1 cellular context compared by ENCODE assay signal in the genomic region with DNA sequence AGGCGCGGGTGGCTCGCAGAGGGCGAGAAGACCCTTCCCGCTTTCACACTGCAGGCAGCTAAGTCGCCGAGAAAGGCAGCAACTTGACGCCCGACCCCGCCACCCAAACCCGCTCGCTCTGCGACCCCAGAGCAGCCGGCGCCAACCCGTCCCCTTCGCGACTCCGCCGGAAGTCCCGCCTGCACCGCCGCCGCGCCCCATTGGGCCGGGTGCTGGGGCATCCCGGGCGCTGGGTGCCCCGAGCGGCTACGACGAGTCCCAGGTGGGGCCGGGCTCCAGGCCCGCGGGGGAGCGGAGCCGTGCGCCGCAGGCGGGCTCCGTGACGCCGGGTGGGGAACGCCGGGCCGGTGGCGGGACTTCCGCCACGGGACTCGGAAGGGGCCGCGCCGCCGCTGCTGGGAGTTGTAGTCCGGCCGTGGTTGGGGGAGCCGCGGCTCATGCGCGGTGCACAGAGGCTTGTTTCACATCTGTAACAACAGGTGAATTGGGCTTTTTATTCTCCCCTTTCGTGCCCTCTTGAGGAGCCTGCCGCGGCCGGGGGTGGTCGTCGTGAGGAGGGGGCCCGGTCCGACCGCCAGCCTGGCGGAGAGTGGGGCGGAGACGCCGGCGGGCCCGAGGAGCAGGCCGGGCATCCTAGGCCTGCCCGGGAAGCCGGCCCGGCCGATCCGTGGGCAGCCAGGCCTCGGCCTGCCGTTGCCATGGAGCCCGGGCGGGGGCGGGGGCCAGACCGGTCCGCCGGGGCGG.
TF ChIP-seq lines count a peak whose summit lies in the region.

A gene with protein sequence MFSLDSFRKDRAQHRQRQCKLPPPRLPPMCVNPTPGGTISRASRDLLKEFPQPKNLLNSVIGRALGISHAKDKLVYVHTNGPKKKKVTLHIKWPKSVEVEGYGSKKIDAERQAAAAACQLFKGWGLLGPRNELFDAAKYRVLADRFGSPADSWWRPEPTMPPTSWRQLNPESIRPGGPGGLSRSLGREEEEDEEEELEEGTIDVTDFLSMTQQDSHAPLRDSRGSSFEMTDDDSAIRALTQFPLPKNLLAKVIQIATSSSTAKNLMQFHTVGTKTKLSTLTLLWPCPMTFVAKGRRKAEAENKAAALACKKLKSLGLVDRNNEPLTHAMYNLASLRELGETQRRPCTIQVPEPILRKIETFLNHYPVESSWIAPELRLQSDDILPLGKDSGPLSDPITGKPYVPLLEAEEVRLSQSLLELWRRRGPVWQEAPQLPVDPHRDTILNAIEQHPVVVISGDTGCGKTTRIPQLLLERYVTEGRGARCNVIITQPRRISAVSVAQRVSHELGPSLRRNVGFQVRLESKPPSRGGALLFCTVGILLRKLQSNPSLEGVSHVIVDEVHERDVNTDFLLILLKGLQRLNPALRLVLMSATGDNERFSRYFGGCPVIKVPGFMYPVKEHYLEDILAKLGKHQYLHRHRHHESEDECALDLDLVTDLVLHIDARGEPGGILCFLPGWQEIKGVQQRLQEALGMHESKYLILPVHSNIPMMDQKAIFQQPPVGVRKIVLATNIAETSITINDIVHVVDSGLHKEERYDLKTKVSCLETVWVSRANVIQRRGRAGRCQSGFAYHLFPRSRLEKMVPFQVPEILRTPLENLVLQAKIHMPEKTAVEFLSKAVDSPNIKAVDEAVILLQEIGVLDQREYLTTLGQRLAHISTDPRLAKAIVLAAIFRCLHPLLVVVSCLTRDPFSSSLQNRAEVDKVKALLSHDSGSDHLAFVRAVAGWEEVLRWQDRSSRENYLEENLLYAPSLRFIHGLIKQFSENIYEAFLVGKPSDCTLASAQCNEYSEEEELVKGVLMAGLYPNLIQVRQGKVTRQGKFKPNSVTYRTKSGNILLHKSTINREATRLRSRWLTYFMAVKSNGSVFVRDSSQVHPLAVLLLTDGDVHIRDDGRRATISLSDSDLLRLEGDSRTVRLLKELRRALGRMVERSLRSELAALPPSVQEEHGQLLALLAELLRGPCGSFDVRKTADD (plus strand): TSS at position 405 of the 744 bp plus-strand sequence. CDS start 7,546 bp downstream, outside the sequence.

TF ChIP-seq in HepG2, 621 proteins besides CTCF, POLR2A, EP300 and RAD21 (continued from another document and continues in another):
- TF ChIP-seq, protein P1, sequence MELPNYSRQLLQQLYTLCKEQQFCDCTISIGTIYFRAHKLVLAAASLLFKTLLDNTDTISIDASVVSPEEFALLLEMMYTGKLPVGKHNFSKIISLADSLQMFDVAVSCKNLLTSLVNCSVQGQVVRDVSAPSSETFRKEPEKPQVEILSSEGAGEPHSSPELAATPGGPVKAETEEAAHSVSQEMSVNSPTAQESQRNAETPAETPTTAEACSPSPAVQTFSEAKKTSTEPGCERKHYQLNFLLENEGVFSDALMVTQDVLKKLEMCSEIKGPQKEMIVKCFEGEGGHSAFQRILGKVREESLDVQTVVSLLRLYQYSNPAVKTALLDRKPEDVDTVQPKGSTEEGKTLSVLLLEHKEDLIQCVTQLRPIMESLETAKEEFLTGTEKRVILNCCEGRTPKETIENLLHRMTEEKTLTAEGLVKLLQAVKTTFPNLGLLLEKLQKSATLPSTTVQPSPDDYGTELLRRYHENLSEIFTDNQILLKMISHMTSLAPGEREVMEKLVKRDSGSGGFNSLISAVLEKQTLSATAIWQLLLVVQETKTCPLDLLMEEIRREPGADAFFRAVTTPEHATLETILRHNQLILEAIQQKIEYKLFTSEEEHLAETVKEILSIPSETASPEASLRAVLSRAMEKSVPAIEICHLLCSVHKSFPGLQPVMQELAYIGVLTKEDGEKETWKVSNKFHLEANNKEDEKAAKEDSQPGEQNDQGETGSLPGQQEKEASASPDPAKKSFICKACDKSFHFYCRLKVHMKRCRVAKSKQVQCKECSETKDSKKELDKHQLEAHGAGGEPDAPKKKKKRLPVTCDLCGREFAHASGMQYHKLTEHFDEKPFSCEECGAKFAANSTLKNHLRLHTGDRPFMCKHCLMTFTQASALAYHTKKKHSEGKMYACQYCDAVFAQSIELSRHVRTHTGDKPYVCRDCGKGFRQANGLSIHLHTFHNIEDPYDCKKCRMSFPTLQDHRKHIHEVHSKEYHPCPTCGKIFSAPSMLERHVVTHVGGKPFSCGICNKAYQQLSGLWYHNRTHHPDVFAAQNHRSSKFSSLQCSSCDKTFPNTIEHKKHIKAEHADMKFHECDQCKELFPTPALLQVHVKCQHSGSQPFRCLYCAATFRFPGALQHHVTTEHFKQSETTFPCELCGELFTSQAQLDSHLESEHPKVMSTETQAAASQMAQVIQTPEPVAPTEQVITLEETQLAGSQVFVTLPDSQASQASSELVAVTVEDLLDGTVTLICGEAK (IDR thresholded peaks at IDR 0.05), result no peak
- TF ChIP-seq, protein P1 (CRISPR knock-in tag; IDR thresholded peaks at IDR 0.05), result peak; percentile 29; the same call in 1 of the 2 replicates
- TF ChIP-seq CBFB (CRISPR knock-in tag; IDR thresholded peaks at IDR 0.05) (peak; percentile 54; the same call in 1 of the 2 replicates), ARNTL (CRISPR knock-in tag; IDR thresholded peaks at IDR 0.05) (no peak), FOXK2 (IDR thresholded peaks at IDR 0.05) (no peak), ZNF761 (CRISPR knock-in tag; conservative IDR thresholded peaks at IDR 0.05) (0 out of 2 replicates have a peak, but pooled peaks have one; percentile 15), HNRNPLL (IDR thresholded peaks at IDR 0.05; ENCODE audit: low read depth, low read length, poor library complexity, severe bottlenecking) (peak; percentile 72), BRCA1 (CRISPR knock-in tag; IDR thresholded peaks at IDR 0.05) (peak; percentile 71; the same call in 1 of the 2 replicates), TCF7 (IDR thresholded peaks at IDR 0.05; ENCODE audit: low read depth) (no peak), ZNF556 (CRISPR knock-in tag; IDR thresholded peaks at IDR 0.05; ENCODE audit: borderline replicate concordance) (peak; percentile 28; the same call in 1 of the 2 replicates), CENPT (CRISPR knock-in tag; IDR thresholded peaks at IDR 0.05; ENCODE audit: low read depth) (no peak), ZNF333 (CRISPR knock-in tag; IDR thresholded peaks at IDR 0.05; ENCODE audit: borderline replicate concordance) (no peak)
- TF ChIP-seq, protein P2, sequence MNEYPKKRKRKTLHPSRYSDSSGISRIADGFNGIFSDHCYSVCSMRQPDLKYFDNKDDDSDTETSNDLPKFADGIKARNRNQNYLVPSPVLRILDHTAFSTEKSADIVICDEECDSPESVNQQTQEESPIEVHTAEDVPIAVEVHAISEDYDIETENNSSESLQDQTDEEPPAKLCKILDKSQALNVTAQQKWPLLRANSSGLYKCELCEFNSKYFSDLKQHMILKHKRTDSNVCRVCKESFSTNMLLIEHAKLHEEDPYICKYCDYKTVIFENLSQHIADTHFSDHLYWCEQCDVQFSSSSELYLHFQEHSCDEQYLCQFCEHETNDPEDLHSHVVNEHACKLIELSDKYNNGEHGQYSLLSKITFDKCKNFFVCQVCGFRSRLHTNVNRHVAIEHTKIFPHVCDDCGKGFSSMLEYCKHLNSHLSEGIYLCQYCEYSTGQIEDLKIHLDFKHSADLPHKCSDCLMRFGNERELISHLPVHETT (CRISPR knock-in tag; conservative IDR thresholded peaks at IDR 0.05), result peak; percentile 95; the same call in 1 of the 2 replicates
- TF ChIP-seq, protein P3, sequence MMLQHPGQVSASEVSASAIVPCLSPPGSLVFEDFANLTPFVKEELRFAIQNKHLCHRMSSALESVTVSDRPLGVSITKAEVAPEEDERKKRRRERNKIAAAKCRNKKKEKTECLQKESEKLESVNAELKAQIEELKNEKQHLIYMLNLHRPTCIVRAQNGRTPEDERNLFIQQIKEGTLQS (CRISPR knock-in tag; IDR thresholded peaks at IDR 0.05), result no peak
- TF ChIP-seq, protein P4, sequence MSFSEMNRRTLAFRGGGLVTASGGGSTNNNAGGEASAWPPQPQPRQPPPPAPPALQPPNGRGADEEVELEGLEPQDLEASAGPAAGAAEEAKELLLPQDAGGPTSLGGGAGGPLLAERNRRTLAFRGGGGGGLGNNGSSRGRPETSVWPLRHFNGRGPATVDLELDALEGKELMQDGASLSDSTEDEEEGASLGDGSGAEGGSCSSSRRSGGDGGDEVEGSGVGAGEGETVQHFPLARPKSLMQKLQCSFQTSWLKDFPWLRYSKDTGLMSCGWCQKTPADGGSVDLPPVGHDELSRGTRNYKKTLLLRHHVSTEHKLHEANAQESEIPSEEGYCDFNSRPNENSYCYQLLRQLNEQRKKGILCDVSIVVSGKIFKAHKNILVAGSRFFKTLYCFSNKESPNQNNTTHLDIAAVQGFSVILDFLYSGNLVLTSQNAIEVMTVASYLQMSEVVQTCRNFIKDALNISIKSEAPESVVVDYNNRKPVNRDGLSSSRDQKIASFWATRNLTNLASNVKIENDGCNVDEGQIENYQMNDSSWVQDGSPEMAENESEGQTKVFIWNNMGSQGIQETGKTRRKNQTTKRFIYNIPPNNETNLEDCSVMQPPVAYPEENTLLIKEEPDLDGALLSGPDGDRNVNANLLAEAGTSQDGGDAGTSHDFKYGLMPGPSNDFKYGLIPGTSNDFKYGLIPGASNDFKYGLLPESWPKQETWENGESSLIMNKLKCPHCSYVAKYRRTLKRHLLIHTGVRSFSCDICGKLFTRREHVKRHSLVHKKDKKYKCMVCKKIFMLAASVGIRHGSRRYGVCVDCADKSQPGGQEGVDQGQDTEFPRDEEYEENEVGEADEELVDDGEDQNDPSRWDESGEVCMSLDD (CRISPR knock-in tag; IDR thresholded peaks at IDR 0.05; ENCODE audit: borderline replicate concordance), result peak; percentile 25; the same call in 1 of the 2 replicates
- TF ChIP-seq, protein P5, sequence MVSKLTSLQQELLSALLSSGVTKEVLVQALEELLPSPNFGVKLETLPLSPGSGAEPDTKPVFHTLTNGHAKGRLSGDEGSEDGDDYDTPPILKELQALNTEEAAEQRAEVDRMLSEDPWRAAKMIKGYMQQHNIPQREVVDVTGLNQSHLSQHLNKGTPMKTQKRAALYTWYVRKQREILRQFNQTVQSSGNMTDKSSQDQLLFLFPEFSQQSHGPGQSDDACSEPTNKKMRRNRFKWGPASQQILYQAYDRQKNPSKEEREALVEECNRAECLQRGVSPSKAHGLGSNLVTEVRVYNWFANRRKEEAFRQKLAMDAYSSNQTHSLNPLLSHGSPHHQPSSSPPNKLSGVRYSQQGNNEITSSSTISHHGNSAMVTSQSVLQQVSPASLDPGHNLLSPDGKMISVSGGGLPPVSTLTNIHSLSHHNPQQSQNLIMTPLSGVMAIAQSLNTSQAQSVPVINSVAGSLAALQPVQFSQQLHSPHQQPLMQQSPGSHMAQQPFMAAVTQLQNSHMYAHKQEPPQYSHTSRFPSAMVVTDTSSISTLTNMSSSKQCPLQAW (CRISPR knock-in tag; IDR thresholded peaks at IDR 0.05), result 0 out of 2 replicates have a peak, but pooled peaks have one; percentile 39
- TF ChIP-seq, protein P6, sequence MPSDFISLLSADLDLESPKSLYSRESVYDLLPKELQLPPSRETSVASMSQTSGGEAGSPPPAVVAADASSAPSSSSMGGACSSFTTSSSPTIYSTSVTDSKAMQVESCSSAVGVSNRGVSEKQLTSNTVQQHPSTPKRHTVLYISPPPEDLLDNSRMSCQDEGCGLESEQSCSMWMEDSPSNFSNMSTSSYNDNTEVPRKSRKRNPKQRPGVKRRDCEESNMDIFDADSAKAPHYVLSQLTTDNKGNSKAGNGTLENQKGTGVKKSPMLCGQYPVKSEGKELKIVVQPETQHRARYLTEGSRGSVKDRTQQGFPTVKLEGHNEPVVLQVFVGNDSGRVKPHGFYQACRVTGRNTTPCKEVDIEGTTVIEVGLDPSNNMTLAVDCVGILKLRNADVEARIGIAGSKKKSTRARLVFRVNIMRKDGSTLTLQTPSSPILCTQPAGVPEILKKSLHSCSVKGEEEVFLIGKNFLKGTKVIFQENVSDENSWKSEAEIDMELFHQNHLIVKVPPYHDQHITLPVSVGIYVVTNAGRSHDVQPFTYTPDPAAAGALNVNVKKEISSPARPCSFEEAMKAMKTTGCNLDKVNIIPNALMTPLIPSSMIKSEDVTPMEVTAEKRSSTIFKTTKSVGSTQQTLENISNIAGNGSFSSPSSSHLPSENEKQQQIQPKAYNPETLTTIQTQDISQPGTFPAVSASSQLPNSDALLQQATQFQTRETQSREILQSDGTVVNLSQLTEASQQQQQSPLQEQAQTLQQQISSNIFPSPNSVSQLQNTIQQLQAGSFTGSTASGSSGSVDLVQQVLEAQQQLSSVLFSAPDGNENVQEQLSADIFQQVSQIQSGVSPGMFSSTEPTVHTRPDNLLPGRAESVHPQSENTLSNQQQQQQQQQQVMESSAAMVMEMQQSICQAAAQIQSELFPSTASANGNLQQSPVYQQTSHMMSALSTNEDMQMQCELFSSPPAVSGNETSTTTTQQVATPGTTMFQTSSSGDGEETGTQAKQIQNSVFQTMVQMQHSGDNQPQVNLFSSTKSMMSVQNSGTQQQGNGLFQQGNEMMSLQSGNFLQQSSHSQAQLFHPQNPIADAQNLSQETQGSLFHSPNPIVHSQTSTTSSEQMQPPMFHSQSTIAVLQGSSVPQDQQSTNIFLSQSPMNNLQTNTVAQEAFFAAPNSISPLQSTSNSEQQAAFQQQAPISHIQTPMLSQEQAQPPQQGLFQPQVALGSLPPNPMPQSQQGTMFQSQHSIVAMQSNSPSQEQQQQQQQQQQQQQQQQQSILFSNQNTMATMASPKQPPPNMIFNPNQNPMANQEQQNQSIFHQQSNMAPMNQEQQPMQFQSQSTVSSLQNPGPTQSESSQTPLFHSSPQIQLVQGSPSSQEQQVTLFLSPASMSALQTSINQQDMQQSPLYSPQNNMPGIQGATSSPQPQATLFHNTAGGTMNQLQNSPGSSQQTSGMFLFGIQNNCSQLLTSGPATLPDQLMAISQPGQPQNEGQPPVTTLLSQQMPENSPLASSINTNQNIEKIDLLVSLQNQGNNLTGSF (CRISPR knock-in tag; IDR thresholded peaks at IDR 0.05), result 0 out of 2 replicates have a peak, but pooled peaks have one; percentile 40
- TF ChIP-seq, protein P7, sequence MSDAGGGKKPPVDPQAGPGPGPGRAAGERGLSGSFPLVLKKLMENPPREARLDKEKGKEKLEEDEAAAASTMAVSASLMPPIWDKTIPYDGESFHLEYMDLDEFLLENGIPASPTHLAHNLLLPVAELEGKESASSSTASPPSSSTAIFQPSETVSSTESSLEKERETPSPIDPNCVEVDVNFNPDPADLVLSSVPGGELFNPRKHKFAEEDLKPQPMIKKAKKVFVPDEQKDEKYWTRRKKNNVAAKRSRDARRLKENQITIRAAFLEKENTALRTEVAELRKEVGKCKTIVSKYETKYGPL (CRISPR knock-in tag; IDR thresholded peaks at IDR 0.05), result 0 out of 2 replicates have a peak, but pooled peaks have one; percentile 60
